ENCODE assay signal across 1 cellular context in genomic region chr4:113069212-113069892, GRCh38.
A peak's percentile ranks its signal among the peaks of the same experiment; 100 is the strongest.
TF ChIP-seq lines count a peak whose summit lies in the region.

No MANE protein-coding gene starts in this region.

TF ChIP-seq in HEK293, 187 proteins besides CTCF, POLR2A, EP300 and RAD21 (continued from another document):
- TF ChIP-seq KLF8 (tag by site-specific recombination; IDR thresholded peaks at IDR 0.05), result peak; percentile 24; the same call in 1 of the 2 replicates
- TF ChIP-seq TRIM28 (IDR thresholded peaks at IDR 0.05; ENCODE audit: borderline replicate concordance, low read length), result 0 out of 2 replicates have a peak, but pooled peaks have one; percentile 36
- TF ChIP-seq OSR2 (tag by site-specific recombination; IDR thresholded peaks at IDR 0.05), result 0 out of 2 replicates have a peak, but pooled peaks have one; percentile 17
- no peak for TF ChIP-seq ZNF146 (tag by site-specific recombination; IDR thresholded peaks at IDR 0.05)
- TF ChIP-seq EGR2 (tag by site-specific recombination; IDR thresholded peaks at IDR 0.05; ENCODE audit: low read depth), result no peak
